In the genomic region with DNA sequence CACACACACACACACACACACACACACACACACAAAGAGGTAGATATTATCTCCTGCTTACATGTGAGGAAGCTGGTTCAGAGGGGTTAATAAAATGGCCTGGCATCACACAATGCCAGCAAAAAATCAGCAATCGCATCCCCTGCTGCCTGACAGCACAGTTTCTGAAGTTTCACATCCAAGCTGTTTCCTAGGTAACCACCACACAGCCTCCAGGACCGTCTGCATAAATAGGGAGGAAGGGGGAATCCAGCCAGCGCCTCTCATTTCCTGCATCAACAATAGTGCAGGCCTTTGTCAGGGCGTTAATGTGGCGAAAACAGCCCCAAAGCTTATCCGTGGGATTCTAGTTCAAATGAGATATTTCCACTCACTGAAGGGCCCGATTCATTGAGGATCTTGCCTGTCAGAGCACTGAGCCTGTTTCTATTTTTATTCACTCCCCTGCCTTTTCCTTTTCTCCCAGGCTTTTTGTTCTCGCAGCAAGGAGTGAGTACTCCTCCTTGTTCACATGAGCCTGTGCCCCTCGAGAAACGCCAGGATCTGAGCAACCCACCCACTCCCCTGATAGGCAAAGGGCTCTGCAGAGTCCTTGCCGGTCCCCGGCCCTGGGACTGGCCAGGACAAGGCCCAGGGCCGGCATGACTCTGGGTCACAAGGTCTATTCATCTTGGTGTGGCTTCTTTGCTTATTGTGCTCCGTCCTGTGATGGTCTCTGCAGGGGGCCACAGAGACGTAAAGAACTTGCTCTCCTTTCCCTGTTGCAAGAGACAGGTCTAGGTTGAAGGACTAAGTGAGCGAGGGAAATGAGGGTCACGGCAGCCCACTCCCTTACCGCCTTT, we compare ENCODE assay signal across 10 cellular contexts. TPM values are rescaled to one million over a fixed set of nuclear protein-coding genes. Genes with fewer than 3 reads are reported as not detected.
DNase-seq lines count a peak whose midpoint lies in the region; ATAC-seq and TF ChIP-seq lines count a peak whose summit lies in the region.
"Had no signal": no experiment of that assay in that cellular context is flagged by ENCODE, and none has a peak within 500 bp of the region (broad histone marks: within the 10 kb centered on the region; RNA-seq: fewer than 3 reads in every experiment).

No MANE protein-coding gene starts in this region.

- H4K8ac ChIP-seq in neuronal stem cell (ENCODE audit: low read depth, low read length), result no peak overlapping the region

- no peak overlapping the region for H2BK15ac ChIP-seq in neuronal stem cell (ENCODE audit: low read length)

- H3K4ac ChIP-seq in neuronal stem cell (ENCODE audit: low read length), result no peak overlapping the region

- H3K4me1 ChIP-seq in ectodermal cell (ENCODE audit: control insufficient read depth, insufficient read depth, low read length) (peaks cover 25% of the 10 kb centered on the region), neuronal stem cell (ENCODE audit: control insufficient read depth in 2 of 2, insufficient read depth in 1 of 2, low read depth in 1 of 2, low read length in 2 of 2) (peaks cover 20 to 25% of the 10 kb centered on the region in 2 donors)

- TF ChIP-seq CTCF in GM13976 (IDR thresholded peaks at IDR 0.05; ENCODE audit: borderline replicate concordance, control extremely low read depth, extremely low read depth, insufficient read depth, missing control alignments), result no peak

- H2BK5ac ChIP-seq in neuronal stem cell (ENCODE audit: low read length), result peak overlapping the region; percentile 46

- H4K91ac ChIP-seq in neuronal stem cell (ENCODE audit: low read depth, low read length, poor library complexity), result no peak overlapping the region

- H3K4me2 ChIP-seq in neuronal stem cell (ENCODE audit: insufficient read depth, low read length, poor library complexity, severe bottlenecking), result peak overlapping the region; percentile 2

- no peaks in the 10 kb centered on the region for H3K9me3 ChIP-seq in ectodermal cell (ENCODE audit: control insufficient read depth, low read length)
- H3K9me3 ChIP-seq in neuronal stem cell (replicated peaks in 1 of 2; ENCODE audit: control insufficient read depth in 2 of 2, insufficient read depth in 1 of 2, low read depth in 1 of 2, low read length in 2 of 2), result peaks cover 5 to 10% of the 10 kb centered on the region in 2 donors

- ATAC-seq in GM19328 (IDR thresholded peaks at IDR 0.05; ENCODE audit: unreplicated experiment) (no peak), HG02870 (IDR thresholded peaks at IDR 0.05; ENCODE audit: unreplicated experiment) (no peak)
- ATAC-seq: T-cell had no signal

- no peak overlapping the region for H3K14ac ChIP-seq in neuronal stem cell (ENCODE audit: low read length)

- peak overlapping the region; percentile 21 for H2AFZ ChIP-seq in neuronal stem cell (ENCODE audit: low read length)

- H3K23ac ChIP-seq in neuronal stem cell (ENCODE audit: low read depth, low read length, poor library complexity), result no peak overlapping the region

- H3K9ac ChIP-seq in neuronal stem cell (ENCODE audit: low read depth, low read length, poor library complexity), result no peak overlapping the region

- no peaks in the 10 kb centered on the region for H3K79me1 ChIP-seq in neuronal stem cell (ENCODE audit: low read depth, low read length)

- no peak overlapping the region for H2BK12ac ChIP-seq in neuronal stem cell (ENCODE audit: low read length)

- H3K4me3 ChIP-seq in ectodermal cell (ENCODE audit: insufficient read depth, low read depth, low read length) (peak overlapping the region; percentile 16), neuronal stem cell (ENCODE audit: low read length in 2 of 2) (peak overlapping the region in 1 of 2 donors; percentile 60)

- DNase-seq in GM13976 (ENCODE audit: low spot score), result peak; percentile 62
- DNase-seq in NCI-H69 (lab: John Stamatoyannopoulos, UW), result peak; percentile 64
- DNase-seq in neuronal stem cell (ENCODE audit: low spot score), result peak; percentile 59
- DNase-seq in T-helper 9 cell, result no peak
- no peak for DNase-seq in mucosa of gallbladder (ENCODE audit: low spot score)
- DNase-seq: T-cell had no signal

- no peak overlapping the region for H2AK5ac ChIP-seq in neuronal stem cell (ENCODE audit: low read depth, low read length)

- H3K27me3 ChIP-seq in ectodermal cell (ENCODE audit: control insufficient read depth, insufficient read depth, low read length, poor library complexity, severe bottlenecking) (no peaks in the 10 kb centered on the region), neuronal stem cell (ENCODE audit: control insufficient read depth in 3 of 3, insufficient read depth in 3 of 3, low read depth in 1 of 3, low read length in 3 of 3) (no peaks in the 10 kb centered on the region)

- peak overlapping the region; percentile 55 for H3K18ac ChIP-seq in neuronal stem cell (ENCODE audit: low read length)

- no peak overlapping the region for H2BK120ac ChIP-seq in neuronal stem cell (ENCODE audit: low read depth, low read length)

- in situ Hi-C loops in GM13976 (cut with MboI; ENCODE audit: low sequenced_read_pairs, unreplicated experiment), result no loop called here

- no peaks in the 10 kb centered on the region for H3K36me3 ChIP-seq in ectodermal cell (ENCODE audit: control insufficient read depth, insufficient read depth, low read length)
- H3K36me3 ChIP-seq in neuronal stem cell (replicated peaks in 1 of 2; ENCODE audit: control insufficient read depth in 2 of 2, insufficient read depth in 2 of 2, low read length in 2 of 2), result peaks cover 0 to 16% of the 10 kb centered on the region in 2 donors

- 12 to 19% methylated on average over 18 of the region's 18 CpGs for WGBS in ectodermal cell, 2 experiments
- WGBS in neuronal stem cell (ENCODE audit: extremely low coverage in 2 of 2, insufficient read length in 2 of 2, insufficient replicate concordance in 1 of 2), 2 donors, result no CpG with 5 or more reads among the region's 18 CpGs

- H3K27ac ChIP-seq in ectodermal cell (ENCODE audit: insufficient read depth, low read depth, low read length, poor library complexity, severe bottlenecking) (peak overlapping the region; percentile 95), neuronal stem cell (replicated peaks; ENCODE audit: low read length) (peak overlapping the region; percentile 89)
- H3K27ac ChIP-seq: HL-60 had no signal

RNA-seq across cellular contexts. Expression of a gene that starts 32.7 kb away (rescaled TPM):
- polyA plus RNA-seq in ectodermal cell (2013, experiment 1 of 4), result 606 TPM
- polyA plus RNA-seq in ectodermal cell (2013, experiment 2 of 4), result 576 TPM
- polyA plus RNA-seq in ectodermal cell (2013, experiment 3 of 4), result 421 TPM
- 444 TPM for polyA plus RNA-seq in ectodermal cell (2013, experiment 4 of 4)
- 370 TPM for polyA plus RNA-seq in neuronal stem cell (2013, experiment 1 of 2)
- 372 TPM for polyA plus RNA-seq in neuronal stem cell (2013, experiment 2 of 2)
- 24.5 TPM for total RNA-seq in mucosa of gallbladder

RNA-seq across cellular contexts. Expression of a gene that starts 37.4 kb away (rescaled TPM):
- polyA plus RNA-seq in ectodermal cell (2013, experiment 1 of 4), result 233 TPM
- polyA plus RNA-seq in ectodermal cell (2013, experiment 2 of 4), result 211 TPM
- polyA plus RNA-seq in ectodermal cell (2013, experiment 3 of 4), result 183 TPM
- polyA plus RNA-seq in ectodermal cell (2013, experiment 4 of 4), result 204 TPM
- 49.1 TPM for polyA plus RNA-seq in neuronal stem cell (2013, experiment 1 of 2)
- 48.5 TPM for polyA plus RNA-seq in neuronal stem cell (2013, experiment 2 of 2)
- total RNA-seq in mucosa of gallbladder, result 108 TPM

Comparison
In these comparisons a context has a peak if more than half of its experiments do, and no peak if none do; other contexts are left out.
1. DNase-seq: peak in GM13976 (single experiment), NCI-H69 (single experiment) and neuronal stem cell (single experiment); none in T-helper 9 cell (single experiment) and mucosa of gallbladder (single experiment).